ENCODE assay signal across 8 cellular contexts in the genomic region with DNA sequence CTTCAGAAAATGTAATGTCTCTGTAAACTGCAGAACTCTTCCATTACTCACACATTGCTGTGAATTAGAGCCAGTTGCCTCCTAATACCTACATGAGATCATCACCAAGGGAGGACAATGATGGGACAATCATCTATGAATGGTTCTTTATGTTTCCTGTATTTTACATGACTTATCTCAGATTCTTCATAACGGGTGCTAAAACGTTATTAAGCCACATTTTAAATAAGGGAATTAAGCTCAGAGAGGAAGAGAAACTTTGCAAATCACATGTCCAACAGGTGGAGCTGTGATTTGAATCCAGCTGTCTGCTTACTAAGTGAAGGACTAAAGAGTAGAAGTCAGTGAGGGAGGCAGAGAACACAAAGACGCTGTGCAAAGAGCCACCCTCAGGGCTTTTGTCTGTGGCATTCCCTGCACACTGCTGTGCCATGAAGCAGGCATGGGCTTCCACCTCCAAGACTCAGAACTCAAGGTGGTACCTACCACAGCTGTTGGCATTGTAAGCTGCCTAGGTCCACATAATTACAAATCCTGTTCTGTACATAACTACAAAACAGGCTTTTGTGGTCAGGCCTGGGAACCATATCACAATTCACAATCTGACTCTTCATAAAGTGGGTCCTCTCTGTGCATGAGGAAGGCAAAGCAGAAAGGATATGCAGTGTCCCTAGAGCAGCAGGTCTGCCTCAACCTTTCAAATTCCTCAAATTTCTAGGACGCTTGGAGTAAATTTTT. TPM values are rescaled to one million over a fixed set of nuclear protein-coding genes. Genes with fewer than 3 reads are reported as not detected.
DNase-seq lines count a peak whose midpoint lies in the region; ATAC-seq, FAIRE-seq and TF ChIP-seq lines count a peak whose summit lies in the region.

No MANE protein-coding gene starts in this region.

- no peaks in the 10 kb centered on the region for H3K27me3 ChIP-seq in KMS-11 (ENCODE audit: insufficient read depth, low read depth)
- no peaks in the 10 kb centered on the region for H3K27me3 ChIP-seq in H1 (replicated peaks in 1 of 4; ENCODE audit: control insufficient read depth in 3 of 4, extremely low read depth in 1 of 4, insufficient read depth in 3 of 4, low read length in 3 of 4)

- no peak overlapping the region for H2BK5ac ChIP-seq in H1 (ENCODE audit: low read depth, low read length)

- H3K4me1 ChIP-seq in KMS-11 (ENCODE audit: low read depth, poor library complexity, severe bottlenecking) = peaks cover 38% of the 10 kb centered on the region
- H3K4me1 ChIP-seq in H1 (replicated peaks in 1 of 4; ENCODE audit: control insufficient read depth in 3 of 4, insufficient read depth in 4 of 4, low read length in 3 of 4) = peaks cover 3 to 13% (median 8%) of the 10 kb centered on the region in 4 experiments; a peak in 5 of 7 replicates

- H4K8ac ChIP-seq in H1 (ENCODE audit: extremely low read depth, insufficient read depth, low read length) = no peak overlapping the region

- H3K36me3 ChIP-seq in KMS-11 (ENCODE audit: insufficient read depth) (no peaks in the 10 kb centered on the region), H1 (ENCODE audit: control insufficient read depth in 2 of 4, insufficient read depth in 4 of 4, low read length in 3 of 4) (no peaks in the 10 kb centered on the region)

- peak; percentile 61 for TF ChIP-seq CTCF in KMS-11 (conservative IDR thresholded peaks at IDR 0.05; ENCODE audit: low read depth, low read length)
- peak in 2 of 3 experiments; percentile 7 to 40; a peak in 1 of 4 replicates for TF ChIP-seq CTCF in H1 (IDR thresholded peaks at IDR 0.05; ENCODE audit: control extremely low read depth in 1 of 3, insufficient read depth in 1 of 3, low read depth in 1 of 3, low read length in 3 of 3)

- H4K5ac ChIP-seq in H1 (ENCODE audit: insufficient read length, low read depth, low read length) = no peak overlapping the region

- H3K14ac ChIP-seq in H1 (ENCODE audit: insufficient read length) = no peak overlapping the region

- no peak overlapping the region for H3K4ac ChIP-seq in H1 (replicated peaks; ENCODE audit: insufficient read length, low read depth, low read length)

- H3K23me2 ChIP-seq in H1 (ENCODE audit: low read depth, low read length) = no peaks in the 10 kb centered on the region; the same call in 1 of the 2 replicates

- TF ChIP-seq RAD21 in H1 (IDR thresholded peaks at IDR 0.05 in 1 of 2, conservative IDR thresholded peaks at IDR 0.05 in 1 of 2; ENCODE audit: low read depth in 2 of 2, low read length in 2 of 2) = peak; percentile 20 to 34; a peak in 3 of 4 replicates

- H3K79me1 ChIP-seq in H1 (ENCODE audit: low read depth, low read length) = no peaks in the 10 kb centered on the region

- no peak overlapping the region; the same call in 1 of the 2 replicates for H3K9ac ChIP-seq in KMS-11
- no peak overlapping the region for H3K9ac ChIP-seq in H1 (replicated peaks in 1 of 4; ENCODE audit: extremely low read depth in 1 of 4, low read depth in 3 of 4, low read length in 3 of 4)

- POLR2A ChIA-PET in H1 (lab: Charles Lee; ENCODE audit: partially characterized antibody) = interaction anchor here (0.9 kb wide), 1 partner anchor 13 kb away, joined by 3 read pairs; the partner anchor contains the start of gene TBC1D9

- H3K79me2 ChIP-seq in KMS-11 (ENCODE audit: insufficient read depth, low read depth) (no peaks in the 10 kb centered on the region), H1 (ENCODE audit: control insufficient read depth in 1 of 2, insufficient read depth in 2 of 2, low read length in 2 of 2) (no peaks in the 10 kb centered on the region)

- no peak overlapping the region for H4K91ac ChIP-seq in H1 (replicated peaks; ENCODE audit: insufficient read length, low read length)

- no peak overlapping the region for H3K56ac ChIP-seq in H1 (replicated peaks; ENCODE audit: insufficient read length, low read depth, low read length)

- peak overlapping the region; percentile 35; the same call in 1 of the 2 replicates for H2AFZ ChIP-seq in KMS-11 (ENCODE audit: low read depth)
- peak overlapping the region; percentile 81; the same call in 1 of the 2 replicates for H2AFZ ChIP-seq in H1 (ENCODE audit: low read length)

- peak overlapping the region; percentile 21; the same call in 1 of the 2 replicates for H3K18ac ChIP-seq in H1 (ENCODE audit: extremely low read depth, low read length)

- H3K4me3 ChIP-seq in KMS-11 (IDR thresholded peaks at IDR 0.05; ENCODE audit: insufficient read depth, low read depth, low read length) (no peak overlapping the region), H1 (ENCODE audit: extremely low read depth in 1 of 4, insufficient read depth in 2 of 4, low read depth in 3 of 4, low read length in 4 of 4) (no peak overlapping the region)

- no peak overlapping the region for H2BK120ac ChIP-seq in H1 (replicated peaks; ENCODE audit: low read depth, low read length)

- H2BK12ac ChIP-seq in H1 (ENCODE audit: low read depth, low read length) = no peak overlapping the region

- H3K4me2 ChIP-seq in KMS-11 = peak overlapping the region; percentile 75
- no peak overlapping the region for H3K4me2 ChIP-seq in H1 (ENCODE audit: insufficient read depth in 1 of 2, low read depth in 2 of 2, low read length in 2 of 2)

- ATAC-seq in GM18499 (IDR thresholded peaks at IDR 0.05; ENCODE audit: insufficient read depth, unreplicated experiment) = peak; percentile 41
- peak; percentile 71 for ATAC-seq in GM21825 (IDR thresholded peaks at IDR 0.05; ENCODE audit: unreplicated experiment)

- H2BK20ac ChIP-seq in H1 (ENCODE audit: low read length) = no peak overlapping the region

- CTCF ChIA-PET in H1 (lab: Charles Lee; ENCODE audit: partially characterized antibody) = interaction anchor here (0.7 to 2.3 kb wide), 10 partner anchors 9 to 138 kb away, joined by 3 to 10 read pairs (median 3); partner anchors contain the start of gene TBC1D9

- TF ChIP-seq EP300 in H1 (IDR thresholded peaks at IDR 0.05; ENCODE audit: borderline replicate concordance in 1 of 2, low read depth in 2 of 2, low read length in 2 of 2) = no peak

- no peak overlapping the region for H3K23ac ChIP-seq in H1 (ENCODE audit: insufficient read length)

- H2AK5ac ChIP-seq in H1 (ENCODE audit: low read depth, low read length) = no peak overlapping the region

- WGBS in H1 (ENCODE audit: extremely low coverage in 1 of 2, insufficient coverage in 1 of 2, insufficient read length in 1 of 2, insufficient replicate concordance in 2 of 2, low coverage in 1 of 2, low lambda C conversion rate in 2 of 2, missing lambda C conversion rate in 1 of 2), 2 experiments = 47% methylated on average over 4 of the region's 4 CpGs; no CpG with 5 or more reads in 1 of the 2 experiments

- H3K9me3 ChIP-seq in H1 (ENCODE audit: insufficient read depth in 2 of 2, low read depth in 1 of 2, low read length in 1 of 2) = no peaks in the 10 kb centered on the region

- H2BK15ac ChIP-seq in H1 (ENCODE audit: low read length) = no peak overlapping the region

- TF ChIP-seq POLR2A in H1 (IDR thresholded peaks at IDR 0.05; ENCODE audit: control extremely low read depth in 1 of 2, low read depth in 2 of 2, low read length in 2 of 2) = no peak

- no peaks in the 10 kb centered on the region for H4K20me1 ChIP-seq in KMS-11 (ENCODE audit: insufficient read depth)
- H4K20me1 ChIP-seq in H1 (replicated peaks in 1 of 2; ENCODE audit: control insufficient read depth in 1 of 2, insufficient read depth in 2 of 2, low read length in 2 of 2) = no peaks in the 10 kb centered on the region

- DNase-seq in H1 (ENCODE audit: low read depth in 1 of 2, low spot score in 2 of 2) (no peak), retina (peak; percentile 33), NCI-H2029 (lab: John Stamatoyannopoulos, UW) (no peak), caudate nucleus (lab: John Stamatoyannopoulos, UW) (no peak), GM19238 (ENCODE audit: insufficient read length, low spot score) (no peak)

- peak; percentile 28 for FAIRE-seq in H1 (lab: Jason Lieb, UNC)

- peak overlapping the region; percentile 66 for H3K27ac ChIP-seq in KMS-11
- no peak overlapping the region for H3K27ac ChIP-seq in H1 (ENCODE audit: low read depth, low read length)
- H3K27ac ChIP-seq in caudate nucleus (ENCODE audit: low read depth, low read length) = no peak overlapping the region

TF ChIP-seq in H1, 55 proteins besides CTCF, POLR2A, EP300 and RAD21 (continues in another document):
- TF ChIP-seq MAFK (IDR thresholded peaks at IDR 0.05; ENCODE audit: low read depth, low read length) (no peak), TAF1 (IDR thresholded peaks at IDR 0.05; ENCODE audit: low read depth, low read length) (no peak), SAP30 (IDR thresholded peaks at IDR 0.05; ENCODE audit: insufficient read depth, insufficient replicate concordance, low read length) (no peak), EGR1 (IDR thresholded peaks at IDR 0.05; ENCODE audit: borderline replicate concordance, low read depth, low read length) (no peak), KDM5A (IDR thresholded peaks at IDR 0.05; ENCODE audit: low read length) (no peak), NANOG (IDR thresholded peaks at IDR 0.05; ENCODE audit: insufficient read depth, low read depth, low read length, poor library complexity, severe bottlenecking) (no peak)
- TF ChIP-seq, protein P1, sequence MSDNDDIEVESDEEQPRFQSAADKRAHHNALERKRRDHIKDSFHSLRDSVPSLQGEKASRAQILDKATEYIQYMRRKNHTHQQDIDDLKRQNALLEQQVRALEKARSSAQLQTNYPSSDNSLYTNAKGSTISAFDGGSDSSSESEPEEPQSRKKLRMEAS (IDR thresholded peaks at IDR 0.05) = no peak

RNA-seq across cellular contexts. Expression of gene TBC1D9, which starts 12.8 kb away (rescaled TPM):
- 1.0 and 1.2 TPM in 2 replicates for total RNA-seq in H1 (2021; fragmentation: NEBNext Ultra II Directional; extraction: Animal tissue kit (Norgen Biotek cat#: 25700))
- 0.58 and 0.94 TPM in 2 replicates for polyA plus RNA-seq in H1 (2011; rRNA removed)
- 0.65 TPM for polyA plus RNA-seq in H1 (2011; cell fraction: cytosol; rRNA removed)
- polyA plus RNA-seq in H1 (2011; cell fraction: nucleus; rRNA removed) = 0.84 TPM
- 0.97 to 1.9 TPM (median 1.1 TPM) in 4 replicates for polyA plus RNA-seq in H1 (2012, experiment 1 of 2)
- polyA plus RNA-seq in H1 (2012, experiment 2 of 2) = 0.12 TPM
- 0.20 TPM for polyA plus RNA-seq in H1 (2013, experiment 1 of 2)
- polyA plus RNA-seq in H1 (2013, experiment 2 of 2) = 0.24 TPM
- polyA minus RNA-seq in H1 (2011; rRNA and poly(A)+ RNA removed) = 2.1 and 5.3 TPM in 2 replicates
- polyA minus RNA-seq in H1 (2011; cell fraction: cytosol; rRNA and poly(A)+ RNA removed) = 1.5 TPM
- polyA minus RNA-seq in H1 (2011; cell fraction: nucleus; rRNA and poly(A)+ RNA removed) = 3.4 TPM
